14 cellular contexts compared by ENCODE assay signal in the genomic region with DNA sequence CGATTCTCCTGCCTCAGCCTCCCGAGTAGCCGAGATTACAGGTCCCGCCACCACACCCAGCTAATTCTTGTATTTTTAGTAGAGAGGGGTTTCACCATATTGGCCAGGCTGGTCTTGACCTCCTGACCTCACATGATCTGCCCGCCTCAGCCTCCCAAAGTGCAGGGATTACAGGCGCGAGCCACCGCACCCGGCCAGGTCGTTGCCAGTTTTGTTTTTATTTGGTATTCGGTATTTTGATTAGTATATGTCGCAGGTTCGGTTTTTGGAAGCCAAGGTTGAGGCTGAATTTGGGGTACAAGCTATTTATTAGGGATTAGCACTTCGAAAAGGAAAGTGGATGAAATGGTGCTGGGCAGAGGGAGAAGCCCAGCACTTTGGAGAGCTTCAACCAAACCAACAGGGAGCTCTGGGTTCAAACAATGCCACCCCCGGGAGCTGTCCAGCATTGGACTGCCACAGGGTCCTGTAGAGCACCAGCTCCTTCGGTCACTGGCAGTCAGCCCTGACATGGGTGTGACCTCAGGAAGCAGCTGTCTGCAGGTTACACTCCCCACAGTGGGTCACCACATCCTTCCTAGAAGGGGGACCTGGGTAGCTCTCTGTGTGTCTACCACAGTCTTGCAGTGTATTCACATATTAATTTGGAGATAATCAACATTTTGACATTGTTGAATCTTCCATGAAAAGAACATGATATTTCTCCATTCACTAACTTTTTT. TPM values are rescaled to one million over a fixed set of nuclear protein-coding genes. Genes with fewer than 3 reads are reported as not detected.
DNase-seq lines count a peak whose midpoint lies in the region; ATAC-seq and TF ChIP-seq lines count a peak whose summit lies in the region.
"Had no signal": no experiment of that assay in that cellular context is flagged by ENCODE, and none has a peak within 500 bp of the region (broad histone marks: within the 10 kb centered on the region; RNA-seq: fewer than 3 reads in every experiment).

No MANE protein-coding gene starts in this region.

- H3K4me1 ChIP-seq in right atrium auricular region, result no peaks in the 10 kb centered on the region
- H3K4me1 ChIP-seq: neural progenitor cell had no signal

- TF ChIP-seq CTCF in right atrium auricular region (IDR thresholded peaks at IDR 0.05), result no peak

- H3K9me3 ChIP-seq in right atrium auricular region, result no peaks in the 10 kb centered on the region

- no peaks in the 10 kb centered on the region for H3K9me3 Mint-ChIP-seq in stimulated activated memory B cell treated with anti-CD40 and anti-IgM and Interleukin-4, amounts not matched to agents 10 μg/mL and 1 μg/mL and 100 μg/mL, for 72 hours

- H3K27ac Mint-ChIP-seq in stimulated activated memory B cell treated with anti-CD40 and anti-IgM and Interleukin-4, amounts not matched to agents 10 μg/mL and 1 μg/mL and 100 μg/mL, for 72 hours, result no peak overlapping the region
- H3K27ac Mint-ChIP-seq: neural progenitor cell had no signal

- DNase-seq in Right ventricle myocardium superior (peak; percentile 53), right atrium auricular region (ENCODE audit: low spot score) (no peak), RPMI8226 (peak; percentile 19), dermis blood vessel endothelial cell (peak; percentile 19), amniotic stem cell (lab: John Stamatoyannopoulos, UW) (no peak)
- DNase-seq: HCEC 1CT, NCI-H2081 had no signal

- ATAC-seq in Right ventricle myocardium superior (ENCODE audit: poor library complexity) (no peak), HG02938 (IDR thresholded peaks at IDR 0.05; ENCODE audit: unreplicated experiment) (no peak), GM19455 (IDR thresholded peaks at IDR 0.05; ENCODE audit: unreplicated experiment) (no peak)
- ATAC-seq in stimulated activated memory B cell treated with anti-CD40 and anti-IgM and Interleukin-4, amounts not matched to agents 10 μg/mL and 1 μg/mL and 100 μg/mL, for 72 hours, result peak; percentile 74

- H3K36me3 Mint-ChIP-seq in stimulated activated memory B cell treated with anti-CD40 and anti-IgM and Interleukin-4, amounts not matched to agents 10 μg/mL and 1 μg/mL and 100 μg/mL, for 72 hours, result no peaks in the 10 kb centered on the region
- H3K36me3 Mint-ChIP-seq: neural progenitor cell had no signal

- no peak overlapping the region for H3K4me3 Mint-ChIP-seq in stimulated activated memory B cell treated with anti-CD40 and anti-IgM and Interleukin-4, amounts not matched to agents 10 μg/mL and 1 μg/mL and 100 μg/mL, for 72 hours
- H3K4me3 Mint-ChIP-seq: CD14-positive monocyte, neural progenitor cell had no signal

- no peaks in the 10 kb centered on the region for H3K27me3 ChIP-seq in right atrium auricular region
- H3K27me3 ChIP-seq: neural progenitor cell had no signal

- no peaks in the 10 kb centered on the region for H3K36me3 ChIP-seq in right atrium auricular region
- H3K36me3 ChIP-seq: neural progenitor cell had no signal

- peaks cover 28% of the 10 kb centered on the region for H3K27me3 Mint-ChIP-seq in stimulated activated memory B cell treated with anti-CD40 and anti-IgM and Interleukin-4, amounts not matched to agents 10 μg/mL and 1 μg/mL and 100 μg/mL, for 72 hours

- no peak overlapping the region for H3K27ac ChIP-seq in right atrium auricular region
- H3K27ac ChIP-seq: neural progenitor cell, skin epidermis had no signal

- intact Hi-C loops in Right ventricle myocardium superior (cut with DNase I), result no loop called here

- H3K4me3 ChIP-seq in right atrium auricular region, result no peak overlapping the region
- H3K4me3 ChIP-seq: neural progenitor cell, skin epidermis had no signal

- peaks cover 17% of the 10 kb centered on the region for H3K4me1 Mint-ChIP-seq in stimulated activated memory B cell treated with anti-CD40 and anti-IgM and Interleukin-4, amounts not matched to agents 10 μg/mL and 1 μg/mL and 100 μg/mL, for 72 hours
- H3K4me1 Mint-ChIP-seq: neural progenitor cell had no signal

RNA-seq across cellular contexts. Expression of a gene that starts 1.5 kb away (rescaled TPM):
- total RNA-seq in Right ventricle myocardium superior, result 5.0 TPM
- total RNA-seq in right atrium auricular region, result 1 to 10 TPM; 1.4 to 3.6 TPM
- total RNA-seq in dermis blood vessel endothelial cell, result 0.60 and 1.5 TPM in 2 replicates
- total RNA-seq: fibroblast of lung had no signal

RNA-seq across cellular contexts. Expression of a gene that starts 33.1 kb away (rescaled TPM):
- 0.40 TPM for total RNA-seq in Right ventricle myocardium superior
- total RNA-seq in right atrium auricular region, result under 1 TPM in 1 of 2 donors, not detected in 1; 0.33 TPM
- total RNA-seq in dermis blood vessel endothelial cell, result not detected in 2 replicates
- total RNA-seq: fibroblast of lung had no signal

RNA-seq across cellular contexts. Expression of a gene that starts 37.6 kb away (rescaled TPM):
- 0.56 TPM for total RNA-seq in Right ventricle myocardium superior
- total RNA-seq in right atrium auricular region, result 1 to 10 TPM; 1.9 to 3.4 TPM
- total RNA-seq in dermis blood vessel endothelial cell, result 1.1 and 1.5 TPM in 2 replicates

RNA-seq across cellular contexts. Expression of a gene that starts 45.7 kb away (rescaled TPM):
- total RNA-seq in Right ventricle myocardium superior, result 1.6 TPM
- total RNA-seq in right atrium auricular region, result under 1 TPM; 0.70 to 0.71 TPM
- total RNA-seq in dermis blood vessel endothelial cell, result 1.7 and 2.2 TPM in 2 replicates

RNA-seq across cellular contexts. Expression of a gene that starts 58.7 kb away (rescaled TPM):
- 12.6 TPM for total RNA-seq in Right ventricle myocardium superior
- 1 to 10 TPM; 6.1 to 9.2 TPM for total RNA-seq in right atrium auricular region
- total RNA-seq in dermis blood vessel endothelial cell, result 86.6 and 140 TPM in 2 replicates

Comparison
In these comparisons a context has a peak if more than half of its experiments do, and no peak if none do; other contexts are left out.
1. DNase-seq: peak in Right ventricle myocardium superior (single experiment), RPMI8226 (single experiment) and dermis blood vessel endothelial cell (single experiment); none in right atrium auricular region (single experiment) and amniotic stem cell (single experiment).